Comparison of ENCODE assay signal across 9 cellular contexts in genomic region chr5:80245986-80246781, GRCh38. TPM values are rescaled to one million over a fixed set of nuclear protein-coding genes. Genes with fewer than 3 reads are reported as not detected.
A peak's percentile ranks its signal among the peaks of the same experiment; 100 is the strongest.
DNase-seq lines count a peak whose midpoint lies in the region; ATAC-seq and TF ChIP-seq lines count a peak whose summit lies in the region.
"Had no signal": no experiment of that assay in that cellular context is flagged by ENCODE, and none has a peak within 500 bp of the region (broad histone marks: within the 10 kb centered on the region; RNA-seq: fewer than 3 reads in every experiment).

No MANE protein-coding gene starts in this region.

- H3K27me3 ChIP-seq in Panc1 (ENCODE audit: control insufficient read depth, insufficient read depth, low read length), result no peaks in the 10 kb centered on the region

- H3K4me3 Mint-ChIP-seq in endothelial cell (ENCODE audit: unreplicated experiment) (no peak overlapping the region), nephron (peak overlapping the region; percentile 7 to 57 (median 51))

- intact Hi-C loops in Panc1 (cut with micrococcal nuclease; ENCODE audit: unreplicated experiment), result no loop called here

- H3K36me3 ChIP-seq in Panc1 (ENCODE audit: control insufficient read depth, insufficient read depth, low read length), result no peaks in the 10 kb centered on the region

- peak overlapping the region; percentile 67 for H3K27ac ChIP-seq in Panc1 (ENCODE audit: low read length)

- POLR2A ChIA-PET in Panc1 (lab: Charles Lee), result no interaction called here

- H3K4me1 Mint-ChIP-seq in endothelial cell (ENCODE audit: unreplicated experiment), result peaks cover 38% of the 10 kb centered on the region
- peaks cover 44% of the 10 kb centered on the region for H3K4me1 Mint-ChIP-seq in nephron

- CTCF ChIA-PET in Panc1 (lab: Charles Lee), result interaction anchor here (0.6 kb wide), 1 partner anchor 15 kb away, joined by 4 read pairs; no protein-coding TSS in a partner anchor

- peak; percentile 47 for DNase-seq in EH (ENCODE audit: low read depth)
- DNase-seq in Panc1 (ENCODE audit: low read depth, low spot score), result no peak
- DNase-seq in endothelial cell (ENCODE audit: low spot score), result no peak
- no peak for DNase-seq in GM20000 (ENCODE audit: low spot score)
- no peak for DNase-seq in ureter (ENCODE audit: low spot score)
- DNase-seq in SW 1271 (lab: John Stamatoyannopoulos, UW), result no peak
- DNase-seq: NCI-H446 treated with DMSO at 0.1 percent for 48 hours had no signal

- no peaks in the 10 kb centered on the region for H3K27me3 Mint-ChIP-seq in endothelial cell (ENCODE audit: unreplicated experiment)
- H3K27me3 Mint-ChIP-seq in nephron (ENCODE audit: low read depth), result no peaks in the 10 kb centered on the region

- no peak overlapping the region for H3K4me3 ChIP-seq in Panc1 (ENCODE audit: low read depth in 2 of 2, low read length in 2 of 2)

- H3K36me3 Mint-ChIP-seq in endothelial cell (ENCODE audit: low read depth, unreplicated experiment), result peaks cover 33% of the 10 kb centered on the region
- peaks cover 31% of the 10 kb centered on the region for H3K36me3 Mint-ChIP-seq in nephron (ENCODE audit: low read depth)

- in situ Hi-C loops in Panc1 (cut with HindIII; ENCODE audit: low pct_unique_long_range_greater_than_20kb, low sequenced_read_pairs), result no loop called here

- H3K9me3 ChIP-seq in Panc1 (ENCODE audit: control insufficient read depth, insufficient read depth, low read depth, low read length), result peaks cover 19% of the 10 kb centered on the region; the same call in 1 of the 2 replicates

- ATAC-seq in Panc1 (no peak), GM19463 (IDR thresholded peaks at IDR 0.05; ENCODE audit: unreplicated experiment) (no peak)

- H3K4me1 ChIP-seq in Panc1 (ENCODE audit: control insufficient read depth, insufficient read depth, low read length), result peaks cover 31% of the 10 kb centered on the region

- H3K9me3 Mint-ChIP-seq in endothelial cell (ENCODE audit: unreplicated experiment), result peaks cover 15% of the 10 kb centered on the region
- H3K9me3 Mint-ChIP-seq in nephron, result peaks cover 18% of the 10 kb centered on the region

- TF ChIP-seq CTCF in Panc1 (IDR thresholded peaks at IDR 0.05) (no peak), endothelial cell (IDR thresholded peaks at IDR 0.05; ENCODE audit: unreplicated experiment) (no peak), nephron (IDR thresholded peaks at IDR 0.05; ENCODE audit: unreplicated experiment in 3 of 3) (no peak), GM20000 (IDR thresholded peaks at IDR 0.05; ENCODE audit: extremely low read depth, missing control alignments) (no peak)

- H3K27ac Mint-ChIP-seq in endothelial cell (ENCODE audit: unreplicated experiment) (peak overlapping the region; percentile 97), nephron (peak overlapping the region; percentile 89 to 91 (median 90))

- BruUV-seq in Panc1 (replicated peaks; lab: Mats Ljungman, UMichigan), result TSS peak; percentile 31

RNA-seq across cellular contexts. Expression of gene SERINC5, which starts 9.7 kb away (rescaled TPM):
- total RNA-seq in Panc1 (2021; ENCODE audit: unreplicated experiment), result 70.6 TPM
- 28.0 TPM for polyA plus RNA-seq in Panc1 (2012; ENCODE audit: insufficient read length)
- total RNA-seq in endothelial cell (ENCODE audit: unreplicated experiment), result 122 TPM
- 89.9 TPM for total RNA-seq in ureter
